Comparison of ENCODE assay signal across 19 cellular contexts in the genomic region with DNA sequence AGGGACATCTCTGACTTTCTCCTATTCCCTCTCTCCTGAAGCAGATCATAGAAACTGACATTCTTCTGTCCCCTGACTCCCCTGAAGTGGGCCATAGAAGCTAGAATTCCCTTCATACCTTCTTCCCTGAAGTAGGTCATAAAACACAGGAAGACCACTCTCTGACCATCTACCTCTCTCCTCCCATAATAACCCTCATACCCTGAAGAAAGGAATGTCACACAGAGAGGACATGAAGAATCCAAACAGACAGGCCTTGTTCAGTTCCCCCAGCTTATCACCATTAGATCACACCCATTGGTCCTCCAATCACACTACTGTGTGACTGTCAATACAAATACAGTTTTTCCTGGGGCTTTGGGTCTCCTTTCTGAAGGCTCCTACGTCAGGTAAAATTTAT.
"Had no signal": no experiment of that assay in that cellular context is flagged by ENCODE, and none has a peak within 500 bp of the region (broad histone marks: within the 10 kb centered on the region; RNA-seq: fewer than 3 reads in every experiment).

No MANE protein-coding gene starts in this region.

- ATAC-seq: foreskin keratinocyte; left colon; left ventricle myocardium superior; mucosa of descending colon; naive thymus-derived CD8-positive, alpha-beta T cell; pancreas; right cardiac atrium had no signal

- H3K4me1 ChIP-seq: colonic mucosa, foreskin keratinocyte, pancreas, uterus had no signal

- H3K9me3 ChIP-seq: colonic mucosa, mucosa of descending colon, pancreas, uterus had no signal

- H3K27ac ChIP-seq: colonic mucosa, foreskin keratinocyte, pancreas, uterus had no signal

- H3K4me3 Mint-ChIP-seq: naive thymus-derived CD8-positive, alpha-beta T cell; type B pancreatic cell had no signal

- DNase-seq: colonic mucosa; dermis blood vessel endothelial cell; erythroblast; foreskin keratinocyte; left colon; left ventricle myocardium superior; mesenchymal stem cell; mucosa of descending colon; naive thymus-derived CD8-positive, alpha-beta T cell; occipital lobe; pancreas; right cardiac atrium; stimulated activated CD4-positive, alpha-beta T cell treated with anti-CD3 and anti-CD28 coated beads, Interleukin-2, amount 100 ng/mL, for 48 hours; stimulated activated naive CD4-positive, alpha-beta T cell treated with Interleukin-2 at 50 U/mL for 16 hours; uterus had no signal

- H3K36me3 Mint-ChIP-seq: naive thymus-derived CD8-positive, alpha-beta T cell; type B pancreatic cell had no signal

- H3K27me3 Mint-ChIP-seq: type B pancreatic cell had no signal

- H3K27ac Mint-ChIP-seq: naive thymus-derived CD8-positive, alpha-beta T cell; progenitor cell of endocrine pancreas; type B pancreatic cell had no signal

- H3K27me3 ChIP-seq: colonic mucosa, foreskin keratinocyte, pancreas, uterus had no signal

- H3K9me3 Mint-ChIP-seq: naive thymus-derived CD8-positive, alpha-beta T cell; type B pancreatic cell had no signal

- H3K4me1 Mint-ChIP-seq: naive thymus-derived CD8-positive, alpha-beta T cell had no signal

- H3K4me3 ChIP-seq: colonic mucosa, lung, mucosa of descending colon, pancreas, smooth muscle cell, uterus had no signal

- H3K36me3 ChIP-seq: colonic mucosa, pancreas, uterus had no signal
